ENCODE assay signal across 31 cellular contexts in genomic region chr12:130104114-130104513, GRCh38. TPM values are rescaled to one million over a fixed set of nuclear protein-coding genes. Genes with fewer than 3 reads are reported as not detected.
A peak's percentile ranks its signal among the peaks of the same experiment; 100 is the strongest.
DNase-seq lines count a peak whose midpoint lies in the region; TF ChIP-seq lines count a peak whose summit lies in the region.
"Had no signal": no experiment of that assay in that cellular context is flagged by ENCODE, and none has a peak within 500 bp of the region (broad histone marks: within the 10 kb centered on the region; RNA-seq: fewer than 3 reads in every experiment).

No MANE protein-coding gene starts in this region.

- H3K27ac ChIP-seq in testis = no peak overlapping the region
- H3K27ac ChIP-seq: 22Rv1, brain microvascular endothelial cell, heart left ventricle, prostate gland, sigmoid colon, SJSA1, tibial artery had no signal

- peak overlapping the region in 1 of 2 donors; percentile 7 for H3K4me3 ChIP-seq in testis
- H3K4me3 ChIP-seq: GM23338, prostate gland, SJSA1, tibial artery had no signal

- peaks cover 8% of the 10 kb centered on the region for H3K4me1 Mint-ChIP-seq in progenitor cell of endocrine pancreas (ENCODE audit: low read depth)
- H3K4me1 Mint-ChIP-seq: activated CD4-positive, alpha-beta memory T cell treated with anti-CD3 and anti-CD28 coated beads, Interleukin-2, amount 10 ng/mL, durations not matched to agents 7 days and 5 days; CD4-positive, CD25-positive, alpha-beta regulatory T cell; GM23338; natural killer cell had no signal

- TF ChIP-seq CTCF in progenitor cell of endocrine pancreas (IDR thresholded peaks at IDR 0.05; ENCODE audit: unreplicated experiment) (no peak), testis (IDR thresholded peaks at IDR 0.05) (no peak), GM10248 (IDR thresholded peaks at IDR 0.05; ENCODE audit: control extremely low read depth, extremely low read depth, low read depth, missing control alignments) (no peak)

- no peak overlapping the region for H3K4me3 Mint-ChIP-seq in progenitor cell of endocrine pancreas (ENCODE audit: low read depth)
- H3K4me3 Mint-ChIP-seq: activated CD4-positive, alpha-beta memory T cell treated with anti-CD3 and anti-CD28 coated beads, Interleukin-2, amount 10 ng/mL, durations not matched to agents 7 days and 5 days; CD4-positive, CD25-positive, alpha-beta regulatory T cell; GM23338; natural killer cell; stimulated activated naive CD8-positive, alpha-beta T cell treated with anti-CD3 and anti-CD28 coated beads, Interleukin-15, amount 100 ng/mL, for 72 hours had no signal

- intact Hi-C loops in testis (cut with DNase I; ENCODE audit: low total_unique reads) = no loop called here

- H3K27me3 Mint-ChIP-seq in progenitor cell of endocrine pancreas = peaks cover 55% of the 10 kb centered on the region
- H3K27me3 Mint-ChIP-seq: activated CD4-positive, alpha-beta memory T cell treated with anti-CD3 and anti-CD28 coated beads, Interleukin-2, amount 10 ng/mL, durations not matched to agents 7 days and 5 days had no signal

- no peaks in the 10 kb centered on the region for H3K36me3 ChIP-seq in testis (ENCODE audit: low read depth, missing control alignments)
- H3K36me3 ChIP-seq: brain microvascular endothelial cell, heart left ventricle, prostate gland, sigmoid colon, SJSA1, tibial artery had no signal

- H3K36me3 Mint-ChIP-seq in progenitor cell of endocrine pancreas (ENCODE audit: insufficient read depth) = no peaks in the 10 kb centered on the region
- H3K36me3 Mint-ChIP-seq: CD4-positive, CD25-positive, alpha-beta regulatory T cell; natural killer cell had no signal

- no peaks in the 10 kb centered on the region for H3K27me3 ChIP-seq in testis
- H3K27me3 ChIP-seq: brain microvascular endothelial cell, SJSA1 had no signal

- H3K9me3 ChIP-seq in testis = no peaks in the 10 kb centered on the region
- H3K9me3 ChIP-seq: prostate gland, SJSA1, tibial artery had no signal

- DNase-seq in DMS79 treated with DMSO at 0.1 percent for 48 hours (lab: John Stamatoyannopoulos, UW) (peak; percentile 33), DMS79 (lab: John Stamatoyannopoulos, UW) (no peak), NCI-H345 treated with DMSO at 0.1 percent for 48 hours (lab: John Stamatoyannopoulos, UW; ENCODE audit: unreplicated experiment) (peak; percentile 9), left kidney (ENCODE audit: low read depth, low spot score) (peak; percentile 53), progenitor cell of endocrine pancreas (ENCODE audit: low spot score, unreplicated experiment) (no peak), testis (no peak), GM10248 (ENCODE audit: extremely low spot score) (no peak), islet precursor cell (no peak)
- DNase-seq: activated CD4-positive, alpha-beta memory T cell treated with anti-CD3 and anti-CD28 coated beads, Interleukin-2, amount 10 ng/mL, durations not matched to agents 7 days and 5 days; activated effector memory CD4-positive, alpha-beta T cell treated with anti-CD3 and anti-CD28 coated beads, Interleukin-2, amount 50 U/mL, for 16 hours; brain microvascular endothelial cell; CD4-positive, CD25-positive, alpha-beta regulatory T cell; effector CD4-positive, alpha-beta T cell; foreskin fibroblast; GF-D8; heart left ventricle; left colon; midbrain; natural killer cell; NCI-H1930; NCI-H446 treated with DMSO at 0.1 percent for 48 hours; sigmoid colon; stimulated activated CD4-positive, alpha-beta T cell treated with anti-CD3 and anti-CD28 coated beads, Interleukin-15, amount 100 ng/mL, for 24 hours; stimulated activated naive CD8-positive, alpha-beta T cell treated with anti-CD3 and anti-CD28 coated beads, Interleukin-15, amount 100 ng/mL, for 72 hours; T-helper 1 cell; tibial artery had no signal

- peaks cover 5% of the 10 kb centered on the region for H3K4me1 ChIP-seq in testis
- H3K4me1 ChIP-seq: prostate gland, SJSA1, tibial artery had no signal

- TF ChIP-seq POLR2A in testis (IDR thresholded peaks at IDR 0.05) = no peak

- POLR2A ChIA-PET in GM10248 (lab: Yijun Ruan, JAX) = no interaction called here

- peaks cover 5% of the 10 kb centered on the region for H3K9me3 Mint-ChIP-seq in progenitor cell of endocrine pancreas (ENCODE audit: low read depth)
- H3K9me3 Mint-ChIP-seq: natural killer cell; stimulated activated naive CD8-positive, alpha-beta T cell treated with anti-CD3 and anti-CD28 coated beads, Interleukin-15, amount 100 ng/mL, for 72 hours had no signal

- H3K27ac Mint-ChIP-seq in progenitor cell of endocrine pancreas = peak overlapping the region; percentile 39
- H3K27ac Mint-ChIP-seq: activated CD4-positive, alpha-beta memory T cell treated with anti-CD3 and anti-CD28 coated beads, Interleukin-2, amount 10 ng/mL, durations not matched to agents 7 days and 5 days; GM23338; natural killer cell; stimulated activated naive CD8-positive, alpha-beta T cell treated with anti-CD3 and anti-CD28 coated beads, Interleukin-15, amount 100 ng/mL, for 72 hours had no signal

- 41 to 44% methylated on average over 10 of the region's 10 CpGs for WGBS in testis, 2 donors

- CTCF ChIA-PET in GM10248 (lab: Yijun Ruan, JAX) = interaction anchor here (1.0 kb wide), 1 partner anchor 63 kb away, joined by 4 read pairs; no protein-coding TSS in a partner anchor

RNA-seq across cellular contexts. Expression of gene FZD10, which starts 58.1 kb away (rescaled TPM):
- 0.24 and 0.73 TPM in 2 replicates for total RNA-seq in progenitor cell of endocrine pancreas
- under 1 TPM; 0.62 to 0.79 TPM for total RNA-seq in testis
- 0.90 TPM for polyA plus RNA-seq in testis (ENCODE audit: insufficient read depth, low read depth, low replicate concordance)
- total RNA-seq: activated CD4-positive, alpha-beta memory T cell treated with anti-CD3 and anti-CD28 coated beads, Interleukin-2, amount 10 ng/mL, durations not matched to agents 7 days and 5 days; CD4-positive, CD25-positive, alpha-beta regulatory T cell; M059J; natural killer cell; SJSA1 had no signal
- polyA plus RNA-seq: CD4-positive, CD25-positive, alpha-beta regulatory T cell had no signal

Comparison
In these comparisons a context has a peak if more than half of its experiments do, and no peak if none do; other contexts are left out.
1. DNase-seq: peak in DMS79 treated with DMSO at 0.1 percent for 48 hours (single experiment), NCI-H345 treated with DMSO at 0.1 percent for 48 hours (single experiment) and left kidney (single experiment); none in DMS79 (single experiment), progenitor cell of endocrine pancreas (single experiment), testis (single experiment), GM10248 (single experiment) and islet precursor cell (single experiment).